ENCODE assay signal across 25 cellular contexts in genomic region chr4:73673286-73673685, GRCh38. TPM values are rescaled to one million over a fixed set of nuclear protein-coding genes. Genes with fewer than 3 reads are reported as not detected.
DNase-seq lines count a peak whose midpoint lies in the region; ATAC-seq and TF ChIP-seq lines count a peak whose summit lies in the region.
"Had no signal": no experiment of that assay in that cellular context is flagged by ENCODE, and none has a peak within 500 bp of the region (broad histone marks: within the 10 kb centered on the region; RNA-seq: fewer than 3 reads in every experiment).

No MANE protein-coding gene starts in this region.

- H3K27me3 ChIP-seq in body of pancreas (no peaks in the 10 kb centered on the region), ovary (no peaks in the 10 kb centered on the region)

- no peak overlapping the region for H3K27ac Mint-ChIP-seq in mesothelial cell of epicardium
- H3K27ac Mint-ChIP-seq: CD4-positive, CD25-positive, alpha-beta regulatory T cell had no signal

- ATAC-seq in body of pancreas (peak; percentile 81), left ventricle myocardium superior (peak; percentile 74), GM21526 (IDR thresholded peaks at IDR 0.05; ENCODE audit: low FRiP score, unreplicated experiment) (no peak)

- WGBS in body of pancreas, 2 donors = 17 to 19% methylated on average over 9 of the region's 9 CpGs
- 84 to 91% (median 87%) methylated on average over 9 of the region's 9 CpGs for WGBS in ovary, 3 donors

- peaks cover 26% of the 10 kb centered on the region for H3K4me1 Mint-ChIP-seq in mesothelial cell of epicardium
- H3K4me1 Mint-ChIP-seq: CD4-positive, CD25-positive, alpha-beta regulatory T cell had no signal

- no peak for TF ChIP-seq EP300 in ovary (IDR thresholded peaks at IDR 0.05)

- no peaks in the 10 kb centered on the region for H3K36me3 ChIP-seq in body of pancreas (replicated peaks in 1 of 2; ENCODE audit: insufficient read depth in 1 of 2, low read depth in 2 of 2)
- no peaks in the 10 kb centered on the region for H3K36me3 ChIP-seq in ovary

- H3K9me3 Mint-ChIP-seq in mesothelial cell of epicardium = no peaks in the 10 kb centered on the region

- intact Hi-C loops in body of pancreas (cut with DNase I) (no loop called here), left ventricle myocardium superior (cut with micrococcal nuclease) (no loop called here), ovary (cut with DNase I) (no loop called here)

- H3K4me3 ChIP-seq in body of pancreas (no peak overlapping the region), ovary (no peak overlapping the region)
- H3K4me3 ChIP-seq: GM23248, PC-9 had no signal

- H3K27ac ChIP-seq in body of pancreas (peak overlapping the region; percentile 37 to 70 (median 62)), ovary (no peak overlapping the region)
- H3K27ac ChIP-seq: GM23248, PC-9 had no signal

- peak; percentile 85 for DNase-seq in COLO829 (ENCODE audit: low spot score)
- DNase-seq in body of pancreas = peak; percentile 50 to 79 (median 62)
- DNase-seq in foreskin melanocyte = peak; percentile 35
- DNase-seq in left ventricle myocardium superior = no peak
- DNase-seq in ovary = no peak
- DNase-seq in mesothelial cell of epicardium (ENCODE audit: low spot score in 2 of 2, unreplicated experiment in 2 of 2) = no peak
- DNase-seq in iPS-NIHi11 (ENCODE audit: low spot score) = no peak
- DNase-seq: CD4-positive, CD25-positive, alpha-beta regulatory T cell; DMS53; GM23248; H7; NCI-H1105; NCI-H1436 treated with DMSO at 0.1 percent for 48 hours; NCI-H1930; NCI-H446; NCI-H524 treated with DMSO at 0.1 percent for 48 hours; NCI-H774; NK-92 treated with Interleukin-12 subunit alpha and Interleukin-12 subunit beta, amount 100 ng/mL, for 24 hours; PC-9; SHP77 had no signal

- no peaks in the 10 kb centered on the region for H3K36me3 Mint-ChIP-seq in mesothelial cell of epicardium
- H3K36me3 Mint-ChIP-seq: CD4-positive, CD25-positive, alpha-beta regulatory T cell had no signal

- no peak for TF ChIP-seq CTCF in body of pancreas (IDR thresholded peaks at IDR 0.05)
- no peak for TF ChIP-seq CTCF in ovary (IDR thresholded peaks at IDR 0.05)
- TF ChIP-seq CTCF in mesothelial cell of epicardium (IDR thresholded peaks at IDR 0.05; ENCODE audit: unreplicated experiment) = no peak

- no peaks in the 10 kb centered on the region for H3K9me3 ChIP-seq in body of pancreas
- no peaks in the 10 kb centered on the region for H3K9me3 ChIP-seq in ovary

- H3K27me3 Mint-ChIP-seq in mesothelial cell of epicardium (ENCODE audit: low read depth) = no peaks in the 10 kb centered on the region

- peaks cover 57% of the 10 kb centered on the region for H3K4me1 ChIP-seq in body of pancreas
- H3K4me1 ChIP-seq in ovary (ENCODE audit: insufficient read depth) = peaks cover 12% of the 10 kb centered on the region

- TF ChIP-seq POLR2A in body of pancreas (IDR thresholded peaks at IDR 0.05) = no peak
- TF ChIP-seq POLR2A in ovary (IDR thresholded peaks at IDR 0.05) = no peak

- H3K4me3 Mint-ChIP-seq in mesothelial cell of epicardium = no peak overlapping the region
- H3K4me3 Mint-ChIP-seq: CD4-positive, CD25-positive, alpha-beta regulatory T cell had no signal

RNA-seq across cellular contexts. Expression of gene RASSF6, which starts 53.0 kb away (rescaled TPM):
- 10 to 100 TPM in 1 of 2 donors, 1 to 10 TPM in 1; 5.3 to 10.1 TPM for total RNA-seq in body of pancreas
- not detected for total RNA-seq in left ventricle myocardium superior
- total RNA-seq in ovary = 1 to 10 TPM in 3 of 7 donors, under 1 TPM in 4; 0.38 to 1.6 (median 0.97) TPM
- polyA plus RNA-seq in ovary = 1 to 10 TPM in 1 of 2 donors, under 1 TPM in 1; 0.85 to 1.0 TPM
- 1.3 to 1.8 TPM (median 1.5 TPM) in 3 replicates for total RNA-seq in mesothelial cell of epicardium
- total RNA-seq: CD4-positive, CD25-positive, alpha-beta regulatory T cell; Daoy; G401; GM23248; SK-MEL-5 had no signal
- polyA plus RNA-seq: BJ, GM23248 had no signal

Comparison
In these comparisons a context has a peak if more than half of its experiments do, and no peak if none do; other contexts are left out.
1. DNase-seq: peak in COLO829 (single experiment), body of pancreas (4 of 4) and foreskin melanocyte (single experiment); none in left ventricle myocardium superior (single experiment), ovary (0 of 5), mesothelial cell of epicardium (0 of 2) and iPS-NIHi11 (single experiment).
2. H3K27ac ChIP-seq: peak in body of pancreas (4 of 4); none in ovary (0 of 2).